In genomic region chr4:88820723-88821368, GRCh38 we compare ENCODE assay signal across 10 cellular contexts.
DNase-seq lines count a peak whose midpoint lies in the region; ATAC-seq and TF ChIP-seq lines count a peak whose summit lies in the region.
"Had no signal": no experiment of that assay in that cellular context is flagged by ENCODE, and none has a peak within 500 bp of the region (broad histone marks: within the 10 kb centered on the region; RNA-seq: fewer than 3 reads in every experiment).

No MANE protein-coding gene starts in this region.

- H3K27me3 ChIP-seq in cardiac muscle cell (no peaks in the 10 kb centered on the region), ascending aorta (no peaks in the 10 kb centered on the region), upper lobe of right lung (no peaks in the 10 kb centered on the region), WERI-Rb-1 (ENCODE audit: insufficient read depth, low read depth, severe bottlenecking) (no peaks in the 10 kb centered on the region)

- H3K27me3 Mint-ChIP-seq in mesothelial cell of epicardium (ENCODE audit: low read depth): no peaks in the 10 kb centered on the region

- H3K4me3 ChIP-seq in cardiac muscle cell (peak overlapping the region; percentile 49), ascending aorta (peak overlapping the region; percentile 57 to 64), upper lobe of right lung (peak overlapping the region; percentile 65), WERI-Rb-1 (ENCODE audit: low read depth, low read length) (no peak overlapping the region)

- H3K27ac ChIP-seq in cardiac muscle cell (peak overlapping the region; percentile 91), ascending aorta (peak overlapping the region; percentile 77 to 85), upper lobe of right lung (peak overlapping the region; percentile 91), WERI-Rb-1 (no peak overlapping the region)

- ATAC-seq in Right ventricle myocardium superior (ENCODE audit: poor library complexity) (no peak), upper lobe of right lung (no peak), HG02938 (IDR thresholded peaks at IDR 0.05; ENCODE audit: unreplicated experiment) (no peak), HG02759 (IDR thresholded peaks at IDR 0.05; ENCODE audit: unreplicated experiment) (no peak)

- intact Hi-C loops in Right ventricle myocardium superior (cut with DNase I) (loop anchor here (5.0 kb wide), 1 partner anchor 291 kb away; the partner anchor contains the start of gene TIGD2), ascending aorta (cut with DNase I) (loop anchor here (5.0 to 10.0 kb wide), 3 partner anchors 54 to 296 kb away; partner anchors contain the start of genes HERC3 and PYURF), upper lobe of right lung (cut with DNase I) (no loop called here)

- no peaks in the 10 kb centered on the region for H3K9me3 ChIP-seq in cardiac muscle cell (ENCODE audit: low read depth)
- H3K9me3 ChIP-seq in ascending aorta: no peaks in the 10 kb centered on the region
- H3K9me3 ChIP-seq in upper lobe of right lung: no peaks in the 10 kb centered on the region
- no peaks in the 10 kb centered on the region for H3K9me3 ChIP-seq in WERI-Rb-1 (ENCODE audit: severe bottlenecking)

- H3K9me3 Mint-ChIP-seq in mesothelial cell of epicardium: no peaks in the 10 kb centered on the region

- H3K4me1 ChIP-seq in cardiac muscle cell (ENCODE audit: low read depth): peaks cover 29% of the 10 kb centered on the region
- peaks cover 0 to 34% of the 10 kb centered on the region in 2 donors for H3K4me1 ChIP-seq in ascending aorta
- H3K4me1 ChIP-seq in upper lobe of right lung: peaks cover 25% of the 10 kb centered on the region

- DNase-seq in cardiac muscle cell (ENCODE audit: low read depth in 1 of 2, low spot score in 1 of 2): no peak
- no peak for DNase-seq in Right ventricle myocardium superior
- DNase-seq in ascending aorta (ENCODE audit: low spot score in 2 of 2): no peak
- no peak for DNase-seq in mesothelial cell of epicardium (ENCODE audit: low spot score in 2 of 2, unreplicated experiment in 2 of 2)
- DNase-seq in upper lobe of right lung: no peak
- no peak for DNase-seq in WERI-Rb-1
- DNase-seq: islet precursor cell, SHP77 treated with DMSO at 0.1 percent for 48 hours had no signal

- no peaks in the 10 kb centered on the region for H3K36me3 ChIP-seq in cardiac muscle cell
- H3K36me3 ChIP-seq in ascending aorta: no peaks in the 10 kb centered on the region
- H3K36me3 ChIP-seq in upper lobe of right lung: no peaks in the 10 kb centered on the region
- H3K36me3 ChIP-seq in WERI-Rb-1: no peaks in the 10 kb centered on the region

- peak overlapping the region; percentile 94 for H3K27ac Mint-ChIP-seq in mesothelial cell of epicardium

- H3K36me3 Mint-ChIP-seq in mesothelial cell of epicardium: no peaks in the 10 kb centered on the region

- peaks cover 64% of the 10 kb centered on the region for H3K4me1 Mint-ChIP-seq in mesothelial cell of epicardium

- TF ChIP-seq CTCF in cardiac muscle cell (IDR thresholded peaks at IDR 0.05; ENCODE audit: low read depth, low read length) (no peak), ascending aorta (IDR thresholded peaks at IDR 0.05) (no peak), mesothelial cell of epicardium (IDR thresholded peaks at IDR 0.05; ENCODE audit: unreplicated experiment) (no peak), upper lobe of right lung (IDR thresholded peaks at IDR 0.05) (no peak), WERI-Rb-1 (IDR thresholded peaks at IDR 0.05; ENCODE audit: low read depth, low read length) (no peak)

- H3K4me3 Mint-ChIP-seq in mesothelial cell of epicardium: peak overlapping the region; percentile 83
